ENCODE assay signal across 8 cellular contexts in the genomic region with DNA sequence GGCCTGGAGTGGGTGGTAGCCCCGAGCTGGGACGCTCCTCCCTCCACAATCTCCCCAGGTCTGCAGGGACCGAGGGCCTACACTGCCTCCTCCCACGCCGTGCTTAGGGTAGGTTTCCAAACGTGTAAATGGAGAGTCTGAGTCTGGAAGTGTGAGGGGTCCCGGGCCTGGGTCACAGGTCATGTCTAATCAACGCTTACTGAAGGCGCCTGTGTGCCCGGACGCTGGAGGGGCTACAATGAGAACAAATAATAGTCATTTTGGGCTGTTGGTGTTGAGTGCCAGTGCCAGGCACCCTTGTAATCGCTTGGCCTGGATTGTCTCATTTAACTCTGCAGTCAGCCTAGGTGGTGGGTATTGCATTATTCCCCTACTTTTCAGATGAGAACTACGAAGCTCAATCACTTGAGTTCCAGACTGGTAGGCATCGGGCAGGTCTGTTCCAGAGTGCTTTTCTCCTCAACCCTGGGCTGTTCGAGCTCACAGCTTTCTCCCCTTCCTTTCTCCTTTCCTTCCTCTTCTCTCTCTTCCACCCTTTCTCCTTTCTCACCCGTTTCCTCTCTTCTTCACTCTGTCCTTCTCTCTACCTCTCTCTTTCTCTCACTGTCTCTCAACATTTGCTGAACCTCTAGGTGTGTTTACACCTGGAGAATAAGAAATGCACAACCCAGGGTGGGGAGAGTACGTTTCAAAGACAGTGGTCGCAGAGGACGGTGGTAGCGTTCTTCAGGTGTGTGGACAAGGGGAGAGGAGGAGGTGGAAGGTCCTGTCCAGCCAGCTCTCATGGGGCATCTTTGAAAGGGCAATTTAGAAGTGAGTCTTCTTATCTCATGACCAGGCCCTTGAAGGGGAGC. TPM values are rescaled to one million over a fixed set of nuclear protein-coding genes. Genes with fewer than 3 reads are reported as not detected.
DNase-seq lines count a peak whose midpoint lies in the region; ATAC-seq and TF ChIP-seq lines count a peak whose summit lies in the region.

No MANE protein-coding gene starts in this region.

- no peak for TF ChIP-seq CTCF in SK-N-SH (IDR thresholded peaks at IDR 0.05)
- no peak for TF ChIP-seq CTCF in kidney epithelial cell (IDR thresholded peaks at IDR 0.05; ENCODE audit: insufficient read depth, low read length, poor library complexity, severe bottlenecking)
- TF ChIP-seq CTCF in stomach (IDR thresholded peaks at IDR 0.05), result no peak

- no peaks in the 10 kb centered on the region for H3K36me3 Mint-ChIP-seq in activated naive CD8-positive, alpha-beta T cell treated with anti-CD3 and anti-CD28 coated beads, Interleukin-2, amount 10 ng/mL, durations not matched to agents 7 days and 5 days

- no peaks in the 10 kb centered on the region for H3K9me2 ChIP-seq in SK-N-SH

- H3K79me2 ChIP-seq in SK-N-SH (ENCODE audit: insufficient read depth), result peaks cover 73% of the 10 kb centered on the region

- H3K9me3 Mint-ChIP-seq in activated naive CD8-positive, alpha-beta T cell treated with anti-CD3 and anti-CD28 coated beads, Interleukin-2, amount 10 ng/mL, durations not matched to agents 7 days and 5 days, result no peaks in the 10 kb centered on the region

- intact Hi-C loops in stomach (cut with DNase I; ENCODE audit: low total_unique reads), result no loop called here

- peaks cover 19% of the 10 kb centered on the region for H4K20me1 ChIP-seq in SK-N-SH (ENCODE audit: insufficient read depth)

- H3K27me3 ChIP-seq in SK-N-SH (ENCODE audit: insufficient read depth), result no peaks in the 10 kb centered on the region
- no peaks in the 10 kb centered on the region for H3K27me3 ChIP-seq in kidney epithelial cell (ENCODE audit: control insufficient read depth, insufficient read depth, low read length)
- no peaks in the 10 kb centered on the region for H3K27me3 ChIP-seq in stomach

- peak overlapping the region; percentile 51 for H3K4me3 Mint-ChIP-seq in activated naive CD8-positive, alpha-beta T cell treated with anti-CD3 and anti-CD28 coated beads, Interleukin-2, amount 10 ng/mL, durations not matched to agents 7 days and 5 days

- H3K4me3 ChIP-seq in SK-N-SH (ENCODE audit: low read depth in 2 of 2, low read length in 1 of 2) (peak overlapping the region; percentile 76 to 82), kidney epithelial cell (ENCODE audit: low read depth, low read length) (peak overlapping the region; percentile 79), stomach (peak overlapping the region; percentile 67 to 93 (median 88))

- CTCF ChIA-PET in SK-N-SH (lab: Yijun Ruan, JAX), result interaction anchor here (0.6 to 2.4 kb wide), 10 partner anchors 10 to 370 kb away, joined by 3 to 8 read pairs (median 4); a partner anchor contains a TSS

- WGBS in SK-N-SH (ENCODE audit: low lambda C conversion rate), result 84% methylated on average over 10 of the region's 20 CpGs
- WGBS in stomach, 5 donors, result 31 to 44% (median 34%) methylated on average over 17 to 20 of the region's 20 CpGs

- H3K4me1 Mint-ChIP-seq in activated naive CD8-positive, alpha-beta T cell treated with anti-CD3 and anti-CD28 coated beads, Interleukin-2, amount 10 ng/mL, durations not matched to agents 7 days and 5 days, result peaks cover 39% of the 10 kb centered on the region

- no peaks in the 10 kb centered on the region for H3K9me3 ChIP-seq in SK-N-SH
- H3K9me3 ChIP-seq in stomach, result no peaks in the 10 kb centered on the region

- no peak for TF ChIP-seq POLR2A in stomach (IDR thresholded peaks at IDR 0.05)

- H3K27ac ChIP-seq in SK-N-SH (ENCODE audit: low read depth in 2 of 2, low read length in 1 of 2) (peak overlapping the region; percentile 70 to 71; a peak in 2 of 4 replicates), stomach (peak overlapping the region; percentile 87 to 95 (median 91))

- H3K4me2 ChIP-seq in SK-N-SH, result peak overlapping the region; percentile 98

- peaks cover 2 to 6% of the 10 kb centered on the region in 2 experiments for H3K36me3 ChIP-seq in SK-N-SH (replicated peaks in 1 of 2; ENCODE audit: control insufficient read depth in 1 of 2, insufficient read depth in 2 of 2, low read length in 1 of 2)
- no peaks in the 10 kb centered on the region for H3K36me3 ChIP-seq in kidney epithelial cell (ENCODE audit: control insufficient read depth, insufficient read depth, low read length)
- peaks cover 3 to 17% (median 10%) of the 10 kb centered on the region in 4 donors for H3K36me3 ChIP-seq in stomach

- H3K4me1 ChIP-seq in SK-N-SH (ENCODE audit: control insufficient read depth in 1 of 2, insufficient read depth in 2 of 2, low read depth in 1 of 2, low read length in 1 of 2) (peaks cover 5 to 26% of the 10 kb centered on the region in 2 experiments; a peak in 1 of 4 replicates), stomach (peaks cover 19 to 77% (median 59%) of the 10 kb centered on the region in 4 donors)

- no peaks in the 10 kb centered on the region for H3K27me3 Mint-ChIP-seq in activated naive CD8-positive, alpha-beta T cell treated with anti-CD3 and anti-CD28 coated beads, Interleukin-2, amount 10 ng/mL, durations not matched to agents 7 days and 5 days

- TF ChIP-seq RAD21 in SK-N-SH (IDR thresholded peaks at IDR 0.05; ENCODE audit: low read length), result no peak

- no peaks in the 10 kb centered on the region for H3F3A ChIP-seq in SK-N-SH (replicated peaks; ENCODE audit: insufficient read depth)

- peak overlapping the region; percentile 88 for H3K9ac ChIP-seq in SK-N-SH

- TF ChIP-seq EP300 in SK-N-SH (IDR thresholded peaks at IDR 0.05; ENCODE audit: borderline replicate concordance in 1 of 2, low read depth in 1 of 2, low read length in 1 of 2) (no peak), stomach (IDR thresholded peaks at IDR 0.05) (no peak)

- H2AFZ ChIP-seq in SK-N-SH (ENCODE audit: low read depth), result peak overlapping the region; percentile 21; the same call in 1 of the 2 replicates

- no peak for ATAC-seq in SK-N-SH treated with all-trans-retinoic acid at 6 μM for 48 hours
- ATAC-seq in HG03135 (IDR thresholded peaks at IDR 0.05; ENCODE audit: unreplicated experiment), result peak; percentile 17
- ATAC-seq in activated naive CD8-positive, alpha-beta T cell treated with anti-CD3 and anti-CD28 coated beads, Interleukin-2, amount 10 ng/mL, durations not matched to agents 7 days and 5 days (ENCODE audit: low read depth), result no peak

- peak overlapping the region; percentile 5 for H3K27ac Mint-ChIP-seq in activated naive CD8-positive, alpha-beta T cell treated with anti-CD3 and anti-CD28 coated beads, Interleukin-2, amount 10 ng/mL, durations not matched to agents 7 days and 5 days

- DNase-seq in SK-N-SH, result no peak
- peak; percentile 31 for DNase-seq in activated naive CD8-positive, alpha-beta T cell treated with anti-CD3 and anti-CD28 coated beads, Interleukin-2, amount 10 ng/mL, durations not matched to agents 7 days and 5 days
- DNase-seq in kidney epithelial cell (ENCODE audit: low read depth), result no peak
- DNase-seq in stomach, result no peak
- DNase-seq in EL, result no peak
- DNase-seq in stimulated activated CD4-positive, alpha-beta T cell treated with anti-CD3 and anti-CD28 coated beads, Interleukin-2, amount 100 ng/mL, for 24 hours, result no peak

- POLR2A ChIA-PET in SK-N-SH (lab: Yijun Ruan, JAX), result interaction anchor here (1.0 to 2.0 kb wide), 3 partner anchors 9 to 17 kb away, joined by 3 to 4 read pairs (median 4); no protein-coding TSS in a partner anchor
- POLR2A ChIA-PET in activated naive CD8-positive, alpha-beta T cell treated with anti-CD3 and anti-CD28 coated beads, Interleukin-2, amount 10 ng/mL, durations not matched to agents 7 days and 5 days (lab: Charles Lee), result interaction anchor here (1.0 kb wide), 1 partner anchor 17 kb away, joined by 3 read pairs; no protein-coding TSS in a partner anchor

TF ChIP-seq in SK-N-SH, 30 proteins besides CTCF, POLR2A, EP300 and RAD21:
- no peak for TF ChIP-seq FOXJ3 (CRISPR knock-in tag; IDR thresholded peaks at IDR 0.05)
- TF ChIP-seq POLR2AphosphoS5 (IDR thresholded peaks at IDR 0.05; ENCODE audit: low read depth, low read length), result 0 out of 2 replicates have a peak, but pooled peaks have one; percentile 4

TF ChIP-seq in SK-N-SH treated with all-trans-retinoic acid at 6 μM for 48 hours, 23 proteins besides CTCF, POLR2A, EP300 and RAD21 (continues in another document):
- no peak for TF ChIP-seq ZNF8 (CRISPR knock-in tag; IDR thresholded peaks at IDR 0.05)

RNA-seq across cellular contexts. Expression of a gene that starts 0.9 kb away (rescaled TPM):
- polyA plus RNA-seq in SK-N-SH (2012; rRNA removed), result 16.9 and 19.1 TPM in 2 replicates
- 6.0 and 11.3 TPM in 2 replicates for polyA plus RNA-seq in SK-N-SH (2012; cell fraction: cytosol; rRNA removed)
- polyA plus RNA-seq in SK-N-SH (2012; cell fraction: nucleus; rRNA removed), result 23.0 and 23.6 TPM in 2 replicates
- 1 to 10 TPM; 9.2 to 9.6 TPM for total RNA-seq in activated naive CD8-positive, alpha-beta T cell treated with anti-CD3 and anti-CD28 coated beads, Interleukin-2, amount 10 ng/mL, durations not matched to agents 7 days and 5 days
- 48.8 and 50.6 TPM in 2 replicates for total RNA-seq in kidney epithelial cell
- 10 to 100 TPM in 2 of 5 donors, 1 to 10 TPM in 3; 1.8 to 14.5 (median 9.1) TPM for total RNA-seq in stomach
- polyA plus RNA-seq in stomach, result 10 to 100 TPM; 10.1 to 11.9 (median 11.1) TPM

RNA-seq across cellular contexts. Expression of a gene that starts 1.1 kb away (rescaled TPM):
- polyA plus RNA-seq in SK-N-SH (2012; rRNA removed), result 36.8 and 40.7 TPM in 2 replicates
- 26.8 and 34.6 TPM in 2 replicates for polyA plus RNA-seq in SK-N-SH (2012; cell fraction: cytosol; rRNA removed)
- polyA plus RNA-seq in SK-N-SH (2012; cell fraction: nucleus; rRNA removed), result 25.4 and 31.4 TPM in 2 replicates
- total RNA-seq in activated naive CD8-positive, alpha-beta T cell treated with anti-CD3 and anti-CD28 coated beads, Interleukin-2, amount 10 ng/mL, durations not matched to agents 7 days and 5 days, result 10 to 100 TPM; 48.5 to 49.6 TPM
- 85.6 and 97.4 TPM in 2 replicates for total RNA-seq in kidney epithelial cell
- total RNA-seq in stomach, result 100 to 1,000 TPM in 1 of 5 donors, 10 to 100 TPM in 3, not detected in 1; 18.7 to 108 (median 45.8) TPM
- 10 to 100 TPM; 33.4 to 71.2 (median 48.6) TPM for polyA plus RNA-seq in stomach

RNA-seq across cellular contexts. Expression of a gene that starts 24.4 kb away (rescaled TPM):
- polyA plus RNA-seq in SK-N-SH (2012; rRNA removed) (0.38 and 0.54 TPM in 2 replicates), stomach (100 to 1,000 TPM; 142 to 510 (median 148) TPM)
- 0.04 and 0.10 TPM in 2 replicates for polyA plus RNA-seq in SK-N-SH (2012; cell fraction: cytosol; rRNA removed)
- 3.8 and 6.8 TPM in 2 replicates for polyA plus RNA-seq in SK-N-SH (2012; cell fraction: nucleus; rRNA removed)
- total RNA-seq in activated naive CD8-positive, alpha-beta T cell treated with anti-CD3 and anti-CD28 coated beads, Interleukin-2, amount 10 ng/mL, durations not matched to agents 7 days and 5 days, result 1 to 10 TPM in 1 of 2 experiments, under 1 TPM in 1; 0.83 to 1.0 TPM
- total RNA-seq in kidney epithelial cell (0.33 and 0.75 TPM in 2 replicates), stomach (100 to 1,000 TPM in 2 of 5 donors, 10 to 100 TPM in 3; 24.0 to 269 (median 86.9) TPM)

Comparison
In these comparisons a context has a peak if more than half of its experiments do, and no peak if none do; other contexts are left out.
1. RNA of a gene that starts 24.4 kb away (total RNA-seq): 24.0 to 269 TPM in stomach; 0.83 to 1.0 TPM in activated naive CD8-positive, alpha-beta T cell treated with anti-CD3 and anti-CD28 coated beads, Interleukin-2, amount 10 ng/mL, durations not matched to agents 7 days and 5 days and 0.33 to 0.75 TPM in kidney epithelial cell; every median in the first group is over 10 times any median in the second.
2. Peak in every context shown above with its lines, with median percentiles within 50 percentile points of each other: H3K4me3 ChIP-seq.